2 cellular contexts compared by ENCODE assay signal in the genomic region with DNA sequence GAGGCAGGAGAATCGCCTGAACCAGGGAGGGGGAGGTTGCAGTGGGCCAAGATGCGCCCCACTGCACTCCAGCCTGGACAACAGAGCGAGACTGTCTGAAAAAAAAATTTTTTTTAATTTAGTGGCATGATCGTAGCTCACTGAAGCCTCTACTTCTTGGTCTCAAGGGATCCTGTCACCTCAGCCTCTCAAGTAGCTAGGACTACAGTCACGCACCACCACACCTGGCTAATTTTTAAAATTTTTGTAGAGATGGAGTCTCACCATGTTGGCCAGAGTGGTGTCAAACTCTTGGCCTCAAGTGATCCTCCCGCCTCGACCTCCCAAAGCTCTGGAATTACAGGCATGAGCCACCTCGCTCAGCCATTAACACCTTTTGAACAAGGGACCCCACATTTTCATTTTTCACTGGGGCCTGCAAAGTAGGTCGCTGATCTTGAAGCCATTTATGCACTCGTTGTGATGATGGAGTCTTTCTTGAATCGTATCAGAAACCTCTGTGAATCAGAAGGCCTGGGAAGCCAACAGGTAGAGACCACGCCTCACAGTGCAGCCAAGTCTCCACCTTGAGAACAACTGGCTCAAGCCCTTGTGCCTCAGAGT.
TF ChIP-seq lines count a peak whose summit lies in the region.

No MANE protein-coding gene starts in this region.

TF ChIP-seq in SK-N-SH, 30 proteins besides CTCF, POLR2A, EP300 and RAD21:
- TF ChIP-seq IRF3 (IDR thresholded peaks at IDR 0.05; ENCODE audit: low read depth, low read length) = no peak
- no peak for TF ChIP-seq SIN3A (IDR thresholded peaks at IDR 0.05; ENCODE audit: borderline replicate concordance, low read depth, low read length)
- TF ChIP-seq RFX5 (IDR thresholded peaks at IDR 0.05; ENCODE audit: low read length) = no peak
- TF ChIP-seq FOXJ3 (CRISPR knock-in tag; IDR thresholded peaks at IDR 0.05) = no peak
- TF ChIP-seq RXRA (IDR thresholded peaks at IDR 0.05; ENCODE audit: borderline replicate concordance, low read depth) = no peak
- TF ChIP-seq FOSL2 (IDR thresholded peaks at IDR 0.05; ENCODE audit: borderline replicate concordance, low read depth) = no peak
- TF ChIP-seq JUND (IDR thresholded peaks at IDR 0.05) = no peak
- no peak for TF ChIP-seq TEAD4 (IDR thresholded peaks at IDR 0.05; ENCODE audit: borderline replicate concordance, insufficient read depth)
- TF ChIP-seq GABPA (IDR thresholded peaks at IDR 0.05; ENCODE audit: low read depth) = no peak
- TF ChIP-seq USF1 (IDR thresholded peaks at IDR 0.05; ENCODE audit: borderline replicate concordance, low read depth) = no peak
- no peak for TF ChIP-seq GATA2 (CRISPR knock-in tag; IDR thresholded peaks at IDR 0.05)
- TF ChIP-seq REST (IDR thresholded peaks at IDR 0.05; ENCODE audit: low read depth, low read length) = no peak

TF ChIP-seq in SK-N-SH treated with all-trans-retinoic acid at 6 μM for 48 hours, 23 proteins besides CTCF, POLR2A, EP300 and RAD21 (continued from another document):
- TF ChIP-seq ZNF8 (CRISPR knock-in tag; IDR thresholded peaks at IDR 0.05) (no peak), BACH2 (CRISPR knock-in tag; IDR thresholded peaks at IDR 0.05; ENCODE audit: borderline replicate concordance) (no peak), OSR1 (CRISPR knock-in tag; IDR thresholded peaks at IDR 0.05) (no peak), ARNTL (CRISPR knock-in tag; IDR thresholded peaks at IDR 0.05; ENCODE audit: borderline replicate concordance, low read depth) (no peak), ZNF565 (CRISPR knock-in tag; conservative IDR thresholded peaks at IDR 0.05; ENCODE audit: low read depth) (no peak), TCF4 (CRISPR knock-in tag; IDR thresholded peaks at IDR 0.05; ENCODE audit: borderline replicate concordance) (no peak), ISL1 (CRISPR knock-in tag; IDR thresholded peaks at IDR 0.05) (no peak), POU6F1 (CRISPR knock-in tag; IDR thresholded peaks at IDR 0.05; ENCODE audit: borderline replicate concordance, low read depth) (no peak), ZNF70 (CRISPR knock-in tag; IDR thresholded peaks at IDR 0.05) (no peak), TOX (CRISPR knock-in tag; IDR thresholded peaks at IDR 0.05; ENCODE audit: borderline replicate concordance) (no peak), CREB5 (CRISPR knock-in tag; IDR thresholded peaks at IDR 0.05; ENCODE audit: low read depth) (no peak), ZFP30 (CRISPR knock-in tag; IDR thresholded peaks at IDR 0.05) (no peak), PPARA (CRISPR knock-in tag; IDR thresholded peaks at IDR 0.05; ENCODE audit: borderline replicate concordance) (no peak), ZC3H10 (CRISPR knock-in tag; IDR thresholded peaks at IDR 0.05) (no peak), ZFP3 (CRISPR knock-in tag; IDR thresholded peaks at IDR 0.05) (no peak), CSDC2 (CRISPR knock-in tag; IDR thresholded peaks at IDR 0.05) (no peak)
- TF ChIP-seq, protein P1, sequence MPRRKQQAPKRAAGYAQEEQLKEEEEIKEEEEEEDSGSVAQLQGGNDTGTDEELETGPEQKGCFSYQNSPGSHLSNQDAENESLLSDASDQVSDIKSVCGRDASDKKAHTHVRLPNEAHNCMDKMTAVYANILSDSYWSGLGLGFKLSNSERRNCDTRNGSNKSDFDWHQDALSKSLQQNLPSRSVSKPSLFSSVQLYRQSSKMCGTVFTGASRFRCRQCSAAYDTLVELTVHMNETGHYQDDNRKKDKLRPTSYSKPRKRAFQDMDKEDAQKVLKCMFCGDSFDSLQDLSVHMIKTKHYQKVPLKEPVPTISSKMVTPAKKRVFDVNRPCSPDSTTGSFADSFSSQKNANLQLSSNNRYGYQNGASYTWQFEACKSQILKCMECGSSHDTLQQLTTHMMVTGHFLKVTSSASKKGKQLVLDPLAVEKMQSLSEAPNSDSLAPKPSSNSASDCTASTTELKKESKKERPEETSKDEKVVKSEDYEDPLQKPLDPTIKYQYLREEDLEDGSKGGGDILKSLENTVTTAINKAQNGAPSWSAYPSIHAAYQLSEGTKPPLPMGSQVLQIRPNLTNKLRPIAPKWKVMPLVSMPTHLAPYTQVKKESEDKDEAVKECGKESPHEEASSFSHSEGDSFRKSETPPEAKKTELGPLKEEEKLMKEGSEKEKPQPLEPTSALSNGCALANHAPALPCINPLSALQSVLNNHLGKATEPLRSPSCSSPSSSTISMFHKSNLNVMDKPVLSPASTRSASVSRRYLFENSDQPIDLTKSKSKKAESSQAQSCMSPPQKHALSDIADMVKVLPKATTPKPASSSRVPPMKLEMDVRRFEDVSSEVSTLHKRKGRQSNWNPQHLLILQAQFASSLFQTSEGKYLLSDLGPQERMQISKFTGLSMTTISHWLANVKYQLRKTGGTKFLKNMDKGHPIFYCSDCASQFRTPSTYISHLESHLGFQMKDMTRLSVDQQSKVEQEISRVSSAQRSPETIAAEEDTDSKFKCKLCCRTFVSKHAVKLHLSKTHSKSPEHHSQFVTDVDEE (CRISPR knock-in tag; IDR thresholded peaks at IDR 0.05) = no peak
